In the genomic region with DNA sequence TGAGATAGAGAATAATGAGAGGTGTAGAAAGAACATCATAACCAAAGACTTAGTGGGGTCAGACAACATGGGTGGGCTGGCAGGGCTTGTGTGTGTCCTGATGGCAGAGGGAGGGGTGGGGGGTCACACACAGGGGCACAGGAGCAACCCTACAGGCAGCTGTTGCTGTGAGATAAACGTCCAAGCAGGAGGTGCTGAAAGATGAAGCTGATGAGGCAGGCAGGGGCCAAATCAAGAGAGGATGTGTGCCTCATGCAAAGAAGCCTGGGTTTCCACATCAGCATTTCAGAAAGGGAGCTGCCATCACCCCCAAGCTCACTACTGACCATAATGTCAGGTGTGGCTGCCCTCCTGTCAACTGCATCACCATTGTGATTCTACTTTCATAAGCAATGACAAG, we compare ENCODE assay signal across 1 cellular context.
A peak's percentile ranks its signal among the peaks of the same experiment; 100 is the strongest.
TF ChIP-seq lines count a peak whose summit lies in the region.

No MANE protein-coding gene starts in this region.

TF ChIP-seq in K562, 482 proteins besides CTCF, POLR2A, EP300 and RAD21 (continued from another document and continues in another):
- TF ChIP-seq PBX2 (CRISPR knock-in tag; IDR thresholded peaks at IDR 0.05; ENCODE audit: low read depth): no peak
- peak; percentile 83 for TF ChIP-seq PBX2 (tag; conservative IDR thresholded peaks at IDR 0.05; ENCODE audit: low read depth)
- TF ChIP-seq, protein P1, sequence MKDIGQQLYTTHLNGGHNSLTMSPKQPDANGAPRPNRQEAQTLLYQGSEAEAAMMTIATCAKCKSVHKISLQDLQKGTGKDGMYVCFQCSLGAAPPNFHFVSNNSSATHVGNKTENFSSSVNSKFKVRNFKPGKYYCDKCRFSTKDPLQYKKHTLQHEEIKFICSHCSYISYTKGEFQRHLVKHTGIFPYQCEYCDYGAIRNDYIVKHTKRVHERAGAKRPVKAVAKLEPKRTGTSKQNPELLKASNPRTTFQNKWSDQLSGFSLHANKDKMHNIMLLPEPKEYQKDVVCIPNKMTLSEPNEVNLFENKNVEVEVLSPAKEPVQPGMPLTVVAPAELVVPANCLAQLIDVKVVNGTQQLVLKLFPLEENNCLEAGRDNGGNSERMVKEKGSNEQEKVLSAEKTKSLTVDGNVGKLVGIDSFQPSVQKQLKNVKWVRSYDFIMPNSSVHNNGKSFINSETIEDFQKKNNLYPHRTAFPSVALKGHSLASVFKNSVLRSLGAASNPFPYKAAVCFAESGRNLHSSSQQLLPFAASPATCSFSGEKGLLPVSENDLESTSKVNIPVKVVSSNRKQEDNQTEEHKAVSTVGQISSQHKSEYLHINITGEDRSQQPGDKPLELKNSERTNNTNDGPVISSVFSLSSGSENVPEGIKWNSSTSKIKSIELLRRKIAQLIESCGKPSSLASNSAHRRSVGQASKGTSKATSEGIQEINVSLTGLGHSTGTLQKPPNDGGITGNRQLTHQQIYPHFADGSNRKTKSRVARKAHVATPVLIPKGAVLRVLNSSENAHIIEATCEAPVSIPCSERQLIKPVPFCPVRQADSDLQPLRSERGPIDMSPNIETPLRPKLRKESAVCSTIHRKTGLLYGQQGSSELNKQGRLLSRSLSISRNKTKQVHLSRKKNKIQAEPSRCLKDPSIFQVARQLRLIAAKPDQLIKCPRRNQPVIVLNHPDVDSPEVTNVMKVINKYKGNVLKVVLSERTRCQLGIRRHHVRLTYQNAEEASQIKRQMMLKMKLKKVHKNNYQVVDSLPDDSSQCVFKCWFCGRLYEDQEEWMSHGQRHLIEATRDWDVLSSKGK (CRISPR knock-in tag; IDR thresholded peaks at IDR 0.05): no peak
- TF ChIP-seq HEY1 (CRISPR knock-in tag; IDR thresholded peaks at IDR 0.05; ENCODE audit: borderline replicate concordance): no peak
- TF ChIP-seq, protein P2, sequence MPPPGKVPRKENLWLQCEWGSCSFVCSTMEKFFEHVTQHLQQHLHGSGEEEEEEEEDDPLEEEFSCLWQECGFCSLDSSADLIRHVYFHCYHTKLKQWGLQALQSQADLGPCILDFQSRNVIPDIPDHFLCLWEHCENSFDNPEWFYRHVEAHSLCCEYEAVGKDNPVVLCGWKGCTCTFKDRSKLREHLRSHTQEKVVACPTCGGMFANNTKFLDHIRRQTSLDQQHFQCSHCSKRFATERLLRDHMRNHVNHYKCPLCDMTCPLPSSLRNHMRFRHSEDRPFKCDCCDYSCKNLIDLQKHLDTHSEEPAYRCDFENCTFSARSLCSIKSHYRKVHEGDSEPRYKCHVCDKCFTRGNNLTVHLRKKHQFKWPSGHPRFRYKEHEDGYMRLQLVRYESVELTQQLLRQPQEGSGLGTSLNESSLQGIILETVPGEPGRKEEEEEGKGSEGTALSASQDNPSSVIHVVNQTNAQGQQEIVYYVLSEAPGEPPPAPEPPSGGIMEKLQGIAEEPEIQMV (tag; conservative IDR thresholded peaks at IDR 0.05; ENCODE audit: low read depth): no peak
- no peak for TF ChIP-seq BDP1 (IDR thresholded peaks at IDR 0.05; ENCODE audit: insufficient read depth, insufficient read length)
- TF ChIP-seq, protein P3, sequence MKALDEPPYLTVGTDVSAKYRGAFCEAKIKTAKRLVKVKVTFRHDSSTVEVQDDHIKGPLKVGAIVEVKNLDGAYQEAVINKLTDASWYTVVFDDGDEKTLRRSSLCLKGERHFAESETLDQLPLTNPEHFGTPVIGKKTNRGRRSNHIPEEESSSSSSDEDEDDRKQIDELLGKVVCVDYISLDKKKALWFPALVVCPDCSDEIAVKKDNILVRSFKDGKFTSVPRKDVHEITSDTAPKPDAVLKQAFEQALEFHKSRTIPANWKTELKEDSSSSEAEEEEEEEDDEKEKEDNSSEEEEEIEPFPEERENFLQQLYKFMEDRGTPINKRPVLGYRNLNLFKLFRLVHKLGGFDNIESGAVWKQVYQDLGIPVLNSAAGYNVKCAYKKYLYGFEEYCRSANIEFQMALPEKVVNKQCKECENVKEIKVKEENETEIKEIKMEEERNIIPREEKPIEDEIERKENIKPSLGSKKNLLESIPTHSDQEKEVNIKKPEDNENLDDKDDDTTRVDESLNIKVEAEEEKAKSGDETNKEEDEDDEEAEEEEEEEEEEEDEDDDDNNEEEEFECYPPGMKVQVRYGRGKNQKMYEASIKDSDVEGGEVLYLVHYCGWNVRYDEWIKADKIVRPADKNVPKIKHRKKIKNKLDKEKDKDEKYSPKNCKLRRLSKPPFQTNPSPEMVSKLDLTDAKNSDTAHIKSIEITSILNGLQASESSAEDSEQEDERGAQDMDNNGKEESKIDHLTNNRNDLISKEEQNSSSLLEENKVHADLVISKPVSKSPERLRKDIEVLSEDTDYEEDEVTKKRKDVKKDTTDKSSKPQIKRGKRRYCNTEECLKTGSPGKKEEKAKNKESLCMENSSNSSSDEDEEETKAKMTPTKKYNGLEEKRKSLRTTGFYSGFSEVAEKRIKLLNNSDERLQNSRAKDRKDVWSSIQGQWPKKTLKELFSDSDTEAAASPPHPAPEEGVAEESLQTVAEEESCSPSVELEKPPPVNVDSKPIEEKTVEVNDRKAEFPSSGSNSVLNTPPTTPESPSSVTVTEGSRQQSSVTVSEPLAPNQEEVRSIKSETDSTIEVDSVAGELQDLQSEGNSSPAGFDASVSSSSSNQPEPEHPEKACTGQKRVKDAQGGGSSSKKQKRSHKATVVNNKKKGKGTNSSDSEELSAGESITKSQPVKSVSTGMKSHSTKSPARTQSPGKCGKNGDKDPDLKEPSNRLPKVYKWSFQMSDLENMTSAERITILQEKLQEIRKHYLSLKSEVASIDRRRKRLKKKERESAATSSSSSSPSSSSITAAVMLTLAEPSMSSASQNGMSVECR (CRISPR knock-in tag; IDR thresholded peaks at IDR 0.05): no peak
- TF ChIP-seq ARID2 (IDR thresholded peaks at IDR 0.05): no peak
- TF ChIP-seq MYNN (IDR thresholded peaks at IDR 0.05): no peak
- TF ChIP-seq MYNN (CRISPR knock-in tag; IDR thresholded peaks at IDR 0.05): no peak
- TF ChIP-seq JUN (IDR thresholded peaks at IDR 0.05; ENCODE audit: borderline replicate concordance, low read depth, low read length): no peak
- no peak for TF ChIP-seq JUN (CRISPR knock-in tag; IDR thresholded peaks at IDR 0.05; ENCODE audit: borderline replicate concordance)
- no peak for TF ChIP-seq KLF1 (tag; IDR thresholded peaks at IDR 0.05)
- TF ChIP-seq, protein P4, sequence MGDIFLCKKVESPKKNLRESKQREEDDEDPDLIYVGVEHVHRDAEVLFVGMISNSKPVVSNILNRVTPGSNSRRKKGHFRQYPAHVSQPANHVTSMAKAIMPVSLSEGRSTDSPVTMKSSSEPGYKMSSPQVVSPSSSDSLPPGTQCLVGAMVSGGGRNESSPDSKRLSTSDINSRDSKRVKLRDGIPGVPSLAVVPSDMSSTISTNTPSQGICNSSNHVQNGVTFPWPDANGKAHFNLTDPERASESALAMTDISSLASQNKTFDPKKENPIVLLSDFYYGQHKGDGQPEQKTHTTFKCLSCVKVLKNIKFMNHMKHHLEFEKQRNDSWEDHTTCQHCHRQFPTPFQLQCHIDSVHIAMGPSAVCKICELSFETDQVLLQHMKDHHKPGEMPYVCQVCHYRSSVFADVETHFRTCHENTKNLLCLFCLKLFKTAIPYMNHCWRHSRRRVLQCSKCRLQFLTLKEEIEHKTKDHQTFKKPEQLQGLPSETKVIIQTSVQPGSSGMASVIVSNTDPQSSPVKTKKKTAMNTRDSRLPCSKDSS (IDR thresholded peaks at IDR 0.05; ENCODE audit: low read depth, partially characterized antibody): no peak
- no peak for TF ChIP-seq JUNB (CRISPR knock-in tag; conservative IDR thresholded peaks at IDR 0.05)
- TF ChIP-seq ARID1B (IDR thresholded peaks at IDR 0.05): peak; percentile 95
- no peak for TF ChIP-seq SAP30 (IDR thresholded peaks at IDR 0.05; ENCODE audit: borderline replicate concordance, insufficient read depth, low read depth, low read length, poor library complexity, severe bottlenecking)
- TF ChIP-seq HLTF (IDR thresholded peaks at IDR 0.05): no peak
- TF ChIP-seq HNRNPK (IDR thresholded peaks at IDR 0.05; ENCODE audit: low read depth, low read length, poor library complexity, severe bottlenecking): no peak
- TF ChIP-seq ZNF347 (CRISPR knock-in tag; IDR thresholded peaks at IDR 0.05; ENCODE audit: low read depth): no peak
- no peak for TF ChIP-seq PTTG1 (tag; IDR thresholded peaks at IDR 0.05; ENCODE audit: low read depth)
- TF ChIP-seq HMG20B (CRISPR knock-in tag; IDR thresholded peaks at IDR 0.05): no peak
- TF ChIP-seq SMARCE1 (IDR thresholded peaks at IDR 0.05): peak; percentile 75
- no peak; the same call in 1 of the 2 replicates for TF ChIP-seq ZNF583 (CRISPR knock-in tag; IDR thresholded peaks at IDR 0.05)
- TF ChIP-seq CREM (IDR thresholded peaks at IDR 0.05; ENCODE audit: low read depth): peak; percentile 44; the same call in 1 of the 2 replicates
- TF ChIP-seq, protein P5, sequence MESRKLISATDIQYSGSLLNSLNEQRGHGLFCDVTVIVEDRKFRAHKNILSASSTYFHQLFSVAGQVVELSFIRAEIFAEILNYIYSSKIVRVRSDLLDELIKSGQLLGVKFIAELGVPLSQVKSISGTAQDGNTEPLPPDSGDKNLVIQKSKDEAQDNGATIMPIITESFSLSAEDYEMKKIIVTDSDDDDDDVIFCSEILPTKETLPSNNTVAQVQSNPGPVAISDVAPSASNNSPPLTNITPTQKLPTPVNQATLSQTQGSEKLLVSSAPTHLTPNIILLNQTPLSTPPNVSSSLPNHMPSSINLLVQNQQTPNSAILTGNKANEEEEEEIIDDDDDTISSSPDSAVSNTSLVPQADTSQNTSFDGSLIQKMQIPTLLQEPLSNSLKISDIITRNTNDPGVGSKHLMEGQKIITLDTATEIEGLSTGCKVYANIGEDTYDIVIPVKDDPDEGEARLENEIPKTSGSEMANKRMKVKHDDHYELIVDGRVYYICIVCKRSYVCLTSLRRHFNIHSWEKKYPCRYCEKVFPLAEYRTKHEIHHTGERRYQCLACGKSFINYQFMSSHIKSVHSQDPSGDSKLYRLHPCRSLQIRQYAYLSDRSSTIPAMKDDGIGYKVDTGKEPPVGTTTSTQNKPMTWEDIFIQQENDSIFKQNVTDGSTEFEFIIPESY (CRISPR knock-in tag; IDR thresholded peaks at IDR 0.05): no peak
- TF ChIP-seq ATF7 (IDR thresholded peaks at IDR 0.05): no peak
- TF ChIP-seq TAL1 (IDR thresholded peaks at IDR 0.05): peak; percentile 86
- TF ChIP-seq TEAD4 (IDR thresholded peaks at IDR 0.05; ENCODE audit: low read length): peak; percentile 64
- no peak for TF ChIP-seq TEAD4 (CRISPR knock-in tag; IDR thresholded peaks at IDR 0.05; ENCODE audit: borderline replicate concordance)
- TF ChIP-seq STAT5A (IDR thresholded peaks at IDR 0.05; ENCODE audit: borderline replicate concordance, low read length): peak; percentile 46; the same call in 1 of the 2 replicates
- TF ChIP-seq IFI16 (CRISPR knock-in tag; IDR thresholded peaks at IDR 0.05): no peak
- TF ChIP-seq NR2C1 (IDR thresholded peaks at IDR 0.05): no peak
- TF ChIP-seq NR2C1 (tag; IDR thresholded peaks at IDR 0.05): no peak
- TF ChIP-seq ZFP36 (IDR thresholded peaks at IDR 0.05; ENCODE audit: low read depth, low read length, partially characterized antibody): no peak
- no peak for TF ChIP-seq ELF4 (CRISPR knock-in tag; IDR thresholded peaks at IDR 0.05)
- no peak for TF ChIP-seq CBX3 (IDR thresholded peaks at IDR 0.05; ENCODE audit: borderline replicate concordance in 1 of 2, low read length in 2 of 2)
- TF ChIP-seq KDM1A (IDR thresholded peaks at IDR 0.05): peak; percentile 73 to 74
- no peak for TF ChIP-seq LARP7 (IDR thresholded peaks at IDR 0.05)
- no peak for TF ChIP-seq MAFF (IDR thresholded peaks at IDR 0.05; ENCODE audit: low read length)
- TF ChIP-seq, protein P6, sequence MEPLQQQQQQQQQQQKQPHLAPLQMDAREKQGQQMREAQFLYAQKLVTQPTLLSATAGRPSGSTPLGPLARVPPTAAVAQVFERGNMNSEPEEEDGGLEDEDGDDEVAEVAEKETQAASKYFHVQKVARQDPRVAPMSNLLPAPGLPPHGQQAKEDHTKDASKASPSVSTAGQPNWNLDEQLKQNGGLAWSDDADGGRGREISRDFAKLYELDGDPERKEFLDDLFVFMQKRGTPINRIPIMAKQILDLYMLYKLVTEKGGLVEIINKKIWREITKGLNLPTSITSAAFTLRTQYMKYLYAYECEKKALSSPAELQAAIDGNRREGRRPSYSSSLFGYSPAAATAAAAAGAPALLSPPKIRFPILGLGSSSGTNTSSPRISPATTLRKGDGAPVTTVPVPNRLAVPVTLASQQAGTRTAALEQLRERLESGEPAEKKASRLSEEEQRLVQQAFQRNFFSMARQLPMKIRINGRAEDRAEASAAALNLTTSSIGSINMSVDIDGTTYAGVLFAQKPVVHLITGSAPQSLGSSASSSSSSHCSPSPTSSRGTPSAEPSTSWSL (CRISPR knock-in tag; IDR thresholded peaks at IDR 0.05; ENCODE audit: borderline replicate concordance): no peak
- TF ChIP-seq GTF2B (IDR thresholded peaks at IDR 0.05; ENCODE audit: extremely low read depth, insufficient read length): no peak
- no peak for TF ChIP-seq KAT2B (IDR thresholded peaks at IDR 0.05; ENCODE audit: low read depth, low read length)
- no peak for TF ChIP-seq TARDBP (IDR thresholded peaks at IDR 0.05)
